ENCODE assay signal across 18 cellular contexts in the genomic region with DNA sequence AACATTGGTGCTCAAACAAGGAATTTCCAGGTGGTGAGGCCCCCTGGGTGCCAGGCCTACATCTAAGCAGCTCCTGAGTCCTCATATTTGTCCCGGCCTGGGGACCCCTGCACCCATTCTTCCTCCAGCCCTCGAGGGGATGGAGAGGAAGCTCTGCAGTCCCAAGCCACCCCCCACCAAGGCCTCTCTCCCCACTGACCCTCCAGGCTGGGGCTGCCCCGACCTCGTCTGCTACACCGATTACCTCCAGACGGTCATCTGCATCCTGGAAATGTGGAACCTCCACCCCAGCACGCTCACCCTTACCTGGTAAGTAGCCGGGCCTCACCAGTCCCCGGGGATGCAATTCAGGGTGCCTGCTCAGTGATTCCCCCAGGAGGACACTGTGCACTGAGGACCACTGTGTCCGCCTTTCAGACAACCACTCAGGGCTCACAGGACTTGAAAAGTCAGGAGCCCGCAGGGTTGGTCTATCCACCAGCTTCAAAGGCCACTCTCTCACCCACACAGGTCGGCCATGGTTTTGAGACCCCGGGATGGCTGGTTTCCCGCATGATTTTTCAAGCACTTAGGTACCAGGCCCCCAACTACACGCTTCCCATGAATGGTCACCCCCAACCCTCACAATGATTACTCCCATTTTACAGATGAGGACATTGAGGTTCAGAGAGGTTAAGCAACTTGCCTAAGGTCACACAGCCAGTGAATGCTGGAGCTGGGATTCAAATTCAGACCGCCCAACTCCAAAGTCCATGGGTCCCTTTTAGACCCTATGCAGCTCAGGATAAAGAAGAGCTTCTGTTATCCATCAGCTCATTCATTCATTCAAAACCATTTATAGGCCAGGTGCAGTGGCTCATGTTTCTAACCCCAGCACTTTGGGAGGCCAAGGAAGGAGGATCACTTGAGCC. TPM values are rescaled to one million over a fixed set of nuclear protein-coding genes. Genes with fewer than 3 reads are reported as not detected.
DNase-seq lines count a peak whose midpoint lies in the region; ATAC-seq and TF ChIP-seq lines count a peak whose summit lies in the region.
"Had no signal": no experiment of that assay in that cellular context is flagged by ENCODE, and none has a peak within 500 bp of the region (broad histone marks: within the 10 kb centered on the region; RNA-seq: fewer than 3 reads in every experiment).

No MANE protein-coding gene starts in this region.

- intact Hi-C loops in activated CD4-positive, alpha-beta T cell treated with anti-CD3 and anti-CD28 coated beads, Interleukin-2, amount 10 ng/mL, durations not matched to agents 24 days and 14 days (cut with micrococcal nuclease) = no loop called here
- intact Hi-C loops in testis (cut with DNase I; ENCODE audit: low total_unique reads) = no loop called here

- H3K27me3 ChIP-seq in lung (ENCODE audit: control insufficient read depth, insufficient read depth) = no peaks in the 10 kb centered on the region
- H3K27me3 ChIP-seq in testis = no peaks in the 10 kb centered on the region
- H3K27me3 ChIP-seq: right atrium auricular region had no signal

- DNase-seq in activated CD4-positive, alpha-beta T cell treated with anti-CD3 and anti-CD28 coated beads, Interleukin-2, amount 10 ng/mL, durations not matched to agents 24 days and 14 days = no peak
- no peak for DNase-seq in activated CD4-positive, alpha-beta T cell treated with anti-CD3 and anti-CD28 coated beads, Interleukin-2, amount 50 U/mL, for 4 hours
- peak; percentile 10 to 15 for DNase-seq in activated T-cell treated with anti-CD3 and anti-CD28 coated beads, Interleukin-2, amount 50 U/mL, for 48 hours
- DNase-seq in lung (ENCODE audit: low spot score) (peak; percentile 6), testis (peak; percentile 12), NCI-H2227 treated with DMSO at 0.1 percent for 48 hours (lab: John Stamatoyannopoulos, UW) (no peak), NCI-H526 treated with DMSO at 0.1 percent for 48 hours (lab: John Stamatoyannopoulos, UW) (no peak)
- DNase-seq: activated gamma-delta T cell; Calu3; NCI-H1105 treated with DMSO at 0.1 percent for 48 hours; stimulated activated CD4-positive, alpha-beta T cell treated with anti-CD3 and anti-CD28 coated beads, Interleukin-2, amount 100 ng/mL, for 48 hours; WERI-Rb-1 had no signal

- peaks cover 33% of the 10 kb centered on the region for H3K4me1 Mint-ChIP-seq in activated CD4-positive, alpha-beta T cell treated with anti-CD3 and anti-CD28 coated beads, Interleukin-2, amount 10 ng/mL, durations not matched to agents 24 days and 14 days

- H3K27ac Mint-ChIP-seq in activated CD4-positive, alpha-beta T cell treated with anti-CD3 and anti-CD28 coated beads, Interleukin-2, amount 10 ng/mL, durations not matched to agents 24 days and 14 days = peak overlapping the region; percentile 20
- H3K27ac Mint-ChIP-seq: nephron had no signal

- no peak overlapping the region for H3K4me3 Mint-ChIP-seq in activated CD4-positive, alpha-beta T cell treated with anti-CD3 and anti-CD28 coated beads, Interleukin-2, amount 10 ng/mL, durations not matched to agents 24 days and 14 days
- H3K4me3 Mint-ChIP-seq: nephron had no signal

- H3K27me3 Mint-ChIP-seq in activated CD4-positive, alpha-beta T cell treated with anti-CD3 and anti-CD28 coated beads, Interleukin-2, amount 10 ng/mL, durations not matched to agents 24 days and 14 days = no peaks in the 10 kb centered on the region

- no peak for ATAC-seq in lung (ENCODE audit: insufficient read depth, low FRiP score)
- no peak for ATAC-seq in GM19328 (IDR thresholded peaks at IDR 0.05; ENCODE audit: unreplicated experiment)
- ATAC-seq: A549 had no signal

- no peak for TF ChIP-seq CTCF in lung (IDR thresholded peaks at IDR 0.05; ENCODE audit: control extremely low read depth, extremely low read depth)
- no peak for TF ChIP-seq CTCF in testis (IDR thresholded peaks at IDR 0.05)

- H3K4me3 ChIP-seq in lung = no peak overlapping the region
- H3K4me3 ChIP-seq in testis = no peak overlapping the region
- H3K4me3 ChIP-seq: A549, right atrium auricular region had no signal

- WGBS in lung, 2 donors = 89 to 95% methylated on average over 16 of the region's 16 CpGs
- 85 to 91% methylated on average over 7 to 15 of the region's 16 CpGs for WGBS in testis, 2 donors

- H3K36me3 ChIP-seq in lung (ENCODE audit: control insufficient read depth in 2 of 2, insufficient read depth in 2 of 2, low read length in 2 of 2) (no peaks in the 10 kb centered on the region), testis (ENCODE audit: low read depth, missing control alignments) (no peaks in the 10 kb centered on the region)
- H3K36me3 ChIP-seq: right atrium auricular region, WERI-Rb-1 had no signal

- TF ChIP-seq POLR2A in testis (IDR thresholded peaks at IDR 0.05) = no peak

- H3K9me3 ChIP-seq in lung (ENCODE audit: control insufficient read depth in 2 of 2, insufficient read depth in 1 of 2, low read length in 1 of 2) (no peaks in the 10 kb centered on the region), testis (no peaks in the 10 kb centered on the region)
- H3K9me3 ChIP-seq: A549, right atrium auricular region had no signal

- H3K36me3 Mint-ChIP-seq in activated CD4-positive, alpha-beta T cell treated with anti-CD3 and anti-CD28 coated beads, Interleukin-2, amount 10 ng/mL, durations not matched to agents 24 days and 14 days (ENCODE audit: low read depth) = peaks cover 76% of the 10 kb centered on the region

- H3K27ac ChIP-seq in lung (ENCODE audit: low read depth in 1 of 2, low read length in 1 of 2) (no peak overlapping the region), testis (no peak overlapping the region)
- H3K27ac ChIP-seq: A549, right atrium auricular region, WERI-Rb-1 had no signal

- no peaks in the 10 kb centered on the region for H3K9me3 Mint-ChIP-seq in activated CD4-positive, alpha-beta T cell treated with anti-CD3 and anti-CD28 coated beads, Interleukin-2, amount 10 ng/mL, durations not matched to agents 24 days and 14 days
- H3K9me3 Mint-ChIP-seq: nephron had no signal

- H3K4me1 ChIP-seq in lung (ENCODE audit: control insufficient read depth in 2 of 2, insufficient read depth in 2 of 2, low read length in 2 of 2) (no peaks in the 10 kb centered on the region), testis (no peaks in the 10 kb centered on the region)
- H3K4me1 ChIP-seq: A549, right atrium auricular region had no signal

RNA-seq across cellular contexts. Expression of gene IL21R, which starts 32.4 kb away (rescaled TPM):
- total RNA-seq in activated CD4-positive, alpha-beta T cell treated with anti-CD3 and anti-CD28 coated beads, Interleukin-2, amount 10 ng/mL, durations not matched to agents 24 days and 14 days = 94.9 and 100 TPM in 2 replicates
- total RNA-seq in lung (1 to 10 TPM; 3.4 to 6.3 TPM), testis (under 1 TPM; 0.31 to 0.87 TPM)
- polyA plus RNA-seq in lung (1 to 10 TPM; 1.0 to 4.6 TPM), testis (ENCODE audit: insufficient read depth, low read depth, low replicate concordance) (2.3 TPM)
- total RNA-seq: bronchial epithelial cell, Calu3, endothelial cell of umbilical vein had no signal

Comparison
In these comparisons a context has a peak if more than half of its experiments do, and no peak if none do; other contexts are left out.
1. DNase-seq: peak in activated T-cell treated with anti-CD3 and anti-CD28 coated beads, Interleukin-2, amount 50 U/mL, for 48 hours (2 of 2), lung (single experiment) and testis (single experiment); none in activated CD4-positive, alpha-beta T cell treated with anti-CD3 and anti-CD28 coated beads, Interleukin-2, amount 10 ng/mL, durations not matched to agents 24 days and 14 days (single experiment), activated CD4-positive, alpha-beta T cell treated with anti-CD3 and anti-CD28 coated beads, Interleukin-2, amount 50 U/mL, for 4 hours (0 of 2), NCI-H2227 treated with DMSO at 0.1 percent for 48 hours (single experiment) and NCI-H526 treated with DMSO at 0.1 percent for 48 hours (single experiment).
2. RNA of gene IL21R, which starts 32.4 kb away (total RNA-seq): 94.9 to 100 TPM in activated CD4-positive, alpha-beta T cell treated with anti-CD3 and anti-CD28 coated beads, Interleukin-2, amount 10 ng/mL, durations not matched to agents 24 days and 14 days; 3.4 to 6.3 TPM in lung and 0.31 to 0.87 TPM in testis; every median in the first group is over 10 times any median in the second.